ENCODE assay signal across 18 cellular contexts in the genomic region with DNA sequence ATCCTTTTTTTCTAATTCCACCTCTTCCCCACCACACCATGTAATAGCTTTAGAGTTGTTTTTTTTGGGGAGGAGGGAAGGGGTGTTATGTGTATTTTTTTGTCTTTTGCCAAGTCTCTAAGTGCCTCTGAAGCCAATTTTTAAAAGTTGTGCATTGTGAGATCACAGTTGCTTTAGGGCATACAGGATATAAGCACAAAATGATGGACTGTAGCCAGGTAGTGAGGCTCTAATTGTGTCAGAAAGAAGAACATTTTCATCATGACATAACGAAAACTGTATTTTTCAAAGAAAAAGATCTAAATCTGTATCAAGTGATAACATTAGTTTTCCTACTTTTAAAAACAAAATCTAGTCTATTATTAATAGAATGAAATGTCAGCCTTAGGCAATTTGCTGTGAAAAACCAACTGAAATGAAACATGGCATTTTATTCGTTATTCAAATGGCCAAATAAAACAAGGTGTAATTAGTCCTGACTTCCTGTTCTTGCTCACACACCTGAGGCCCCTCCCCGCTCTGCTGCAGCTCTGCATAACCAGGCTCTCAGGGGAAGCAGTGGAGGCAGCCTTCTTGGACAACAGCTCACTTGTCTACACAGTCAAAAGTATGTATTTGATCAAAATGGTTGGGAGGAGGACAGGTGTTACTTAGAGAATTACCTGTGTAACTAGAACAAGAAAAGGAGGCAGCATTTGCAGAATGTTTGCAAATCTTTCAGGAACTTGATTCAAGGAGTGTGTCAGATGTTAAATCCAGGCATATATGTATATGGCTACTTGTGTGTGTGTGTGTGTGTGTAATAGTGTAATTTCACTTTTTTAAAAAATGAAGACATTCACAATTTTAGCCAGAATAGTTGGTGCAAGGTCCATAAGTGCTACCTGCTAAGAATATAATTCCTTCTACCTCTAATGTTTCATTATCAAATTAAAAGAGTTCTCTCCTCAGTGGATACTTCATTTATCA.
DNase-seq lines count a peak whose midpoint lies in the region; ATAC-seq and TF ChIP-seq lines count a peak whose summit lies in the region.
"Had no signal": no experiment of that assay in that cellular context is flagged by ENCODE, and none has a peak within 500 bp of the region (broad histone marks: within the 10 kb centered on the region; RNA-seq: fewer than 3 reads in every experiment).

No MANE protein-coding gene starts in this region.

- H3K4me1 Mint-ChIP-seq in naive thymus-derived CD4-positive, alpha-beta T cell, result peaks cover 0 to 8% (median 2%) of the 10 kb centered on the region in 7 donors
- H3K4me1 Mint-ChIP-seq: activated T-helper 17 cell treated with anti-CD3 and anti-CD28 coated beads, Interleukin-2, amount 50 U/mL, for 72 hours had no signal

- no peak overlapping the region for H2AK5ac ChIP-seq in trophoblast cell (ENCODE audit: low read length)

- H2BK12ac ChIP-seq in trophoblast cell (ENCODE audit: low read length), result no peak overlapping the region

- CTCF ChIA-PET in naive thymus-derived CD4-positive, alpha-beta T cell (lab: Charles Lee), result interaction anchor here (0.7 kb wide), 1 partner anchor 1294 kb away, joined by 3 read pairs; no protein-coding TSS in a partner anchor

- no peak for ATAC-seq in naive thymus-derived CD4-positive, alpha-beta T cell
- ATAC-seq: activated CD4-positive, CD25-positive, alpha-beta regulatory T cell treated with anti-CD3 and anti-CD28 coated beads, Interleukin-2, amount 50 U/mL, for 24 hours; activated T-helper 17 cell treated with anti-CD3 and anti-CD28 coated beads, Interleukin-2, amount 50 U/mL, for 72 hours; SK-N-SH treated with all-trans-retinoic acid at 6 μM for 48 hours; stimulated activated naive CD8-positive, alpha-beta T cell treated with anti-CD3 and anti-CD28 coated beads, Interleukin-15, Interleukin-2, amounts not matched to agents 100 U/mL and 50 U/mL, for 24 hours had no signal

- H3K36me3 Mint-ChIP-seq in naive thymus-derived CD4-positive, alpha-beta T cell, result no peaks in the 10 kb centered on the region
- H3K36me3 Mint-ChIP-seq: IgD-negative memory B cell had no signal

- POLR2A ChIA-PET in naive thymus-derived CD4-positive, alpha-beta T cell (lab: Charles Lee), result no interaction called here

- no peak overlapping the region for H3K14ac ChIP-seq in trophoblast cell (ENCODE audit: low read length)

- H3K79me1 ChIP-seq in trophoblast cell (ENCODE audit: low read length), result peaks cover 3% of the 10 kb centered on the region

- no peak overlapping the region for H3K18ac ChIP-seq in trophoblast cell (ENCODE audit: low read length)

- no peak overlapping the region for H4K8ac ChIP-seq in trophoblast cell (ENCODE audit: low read depth, low read length)

- no peak overlapping the region for H3K4ac ChIP-seq in trophoblast cell (ENCODE audit: low read depth, low read length)

- TF ChIP-seq POLR2A in uterus (IDR thresholded peaks at IDR 0.05), result no peak

- peak overlapping the region; percentile 40 to 64 for H3K27ac ChIP-seq in uterus
- no peak overlapping the region for H3K27ac ChIP-seq in naive thymus-derived CD4-positive, alpha-beta T cell (ENCODE audit: low read depth, low read length)
- no peak overlapping the region for H3K27ac ChIP-seq in trophoblast cell (ENCODE audit: low read depth, low read length)
- H3K27ac ChIP-seq: 22Rv1 had no signal

- H3K27me3 ChIP-seq in uterus, result no peaks in the 10 kb centered on the region
- H3K27me3 ChIP-seq in naive thymus-derived CD4-positive, alpha-beta T cell (ENCODE audit: control insufficient read depth in 2 of 2, insufficient read depth in 2 of 2, low read length in 2 of 2), result no peaks in the 10 kb centered on the region
- no peaks in the 10 kb centered on the region for H3K27me3 ChIP-seq in trophoblast cell (ENCODE audit: insufficient read depth, low read length)

- H3K9me3 ChIP-seq in uterus, result no peaks in the 10 kb centered on the region
- no peaks in the 10 kb centered on the region for H3K9me3 ChIP-seq in naive thymus-derived CD4-positive, alpha-beta T cell (ENCODE audit: control insufficient read depth in 2 of 3, low read length in 3 of 3)
- no peaks in the 10 kb centered on the region for H3K9me3 ChIP-seq in trophoblast cell (ENCODE audit: insufficient read depth, low read depth, low read length)

- H4K91ac ChIP-seq in trophoblast cell (ENCODE audit: low read depth, low read length), result no peak overlapping the region

- no peak overlapping the region for H2BK5ac ChIP-seq in trophoblast cell (ENCODE audit: low read depth, low read length, poor library complexity)

- H2BK120ac ChIP-seq in trophoblast cell (ENCODE audit: insufficient read depth, low read length, poor library complexity), result no peak overlapping the region

- H3K27me3 Mint-ChIP-seq in naive thymus-derived CD4-positive, alpha-beta T cell, result peaks cover 24 to 46% (median 29%) of the 10 kb centered on the region in 5 donors

- H3K9me3 Mint-ChIP-seq in naive thymus-derived CD4-positive, alpha-beta T cell, result no peaks in the 10 kb centered on the region
- H3K9me3 Mint-ChIP-seq: activated T-helper 17 cell treated with anti-CD3 and anti-CD28 coated beads, Interleukin-2, amount 50 U/mL, for 72 hours had no signal

- no peak overlapping the region for H3K4me3 Mint-ChIP-seq in naive thymus-derived CD4-positive, alpha-beta T cell
- H3K4me3 Mint-ChIP-seq: activated T-helper 17 cell treated with anti-CD3 and anti-CD28 coated beads, Interleukin-2, amount 50 U/mL, for 72 hours; IgD-negative memory B cell had no signal

- H3K9ac ChIP-seq in trophoblast cell (ENCODE audit: low read length), result no peak overlapping the region

- no peak overlapping the region for H2AFZ ChIP-seq in trophoblast cell (ENCODE audit: insufficient read depth, low read length, poor library complexity)

- H3K4me3 ChIP-seq in uterus, result no peak overlapping the region
- no peak overlapping the region for H3K4me3 ChIP-seq in naive thymus-derived CD4-positive, alpha-beta T cell (ENCODE audit: low read length)
- no peak overlapping the region for H3K4me3 ChIP-seq in trophoblast cell (ENCODE audit: low read depth, low read length)

- H3K4me1 ChIP-seq in uterus, result peaks cover 0 to 4% of the 10 kb centered on the region in 2 donors
- H3K4me1 ChIP-seq in naive thymus-derived CD4-positive, alpha-beta T cell (ENCODE audit: control insufficient read depth in 2 of 2, insufficient read depth in 2 of 2, low read length in 2 of 2), result no peaks in the 10 kb centered on the region
- peaks cover 0 to 5% of the 10 kb centered on the region in 2 experiments for H3K4me1 ChIP-seq in trophoblast cell (ENCODE audit: control insufficient read depth in 1 of 2, insufficient read depth in 2 of 2, low read length in 2 of 2)

- no CpG with 5 or more reads among the region's 3 CpGs for WGBS in trophoblast cell (ENCODE audit: extremely low coverage, insufficient coverage, insufficient read length)

- no peak for TF ChIP-seq CTCF in uterus (IDR thresholded peaks at IDR 0.05)

- peaks cover 2% of the 10 kb centered on the region for H3K79me2 ChIP-seq in trophoblast cell (ENCODE audit: control insufficient read depth, insufficient read depth, low read length, poor library complexity)

- intact Hi-C loops in uterus (cut with DNase I; ENCODE audit: low total_unique reads), result no loop called here
- intact Hi-C loops in naive thymus-derived CD4-positive, alpha-beta T cell (cut with micrococcal nuclease), result no loop called here

- H3K23ac ChIP-seq in trophoblast cell (ENCODE audit: low read length), result no peak overlapping the region

- in situ Hi-C loops in SK-MEL-5 (cut with HindIII; ENCODE audit: low pct_unique_long_range_greater_than_20kb, low sequenced_read_pairs), result no loop called here

- no peak overlapping the region for H3K4me2 ChIP-seq in trophoblast cell (ENCODE audit: low read length)

- H3K36me3 ChIP-seq in uterus, result no peaks in the 10 kb centered on the region
- no peaks in the 10 kb centered on the region for H3K36me3 ChIP-seq in naive thymus-derived CD4-positive, alpha-beta T cell (ENCODE audit: control insufficient read depth in 2 of 3, insufficient read depth in 3 of 3, low read length in 3 of 3)
- peaks cover 2 to 3% of the 10 kb centered on the region in 2 experiments for H3K36me3 ChIP-seq in trophoblast cell (ENCODE audit: control insufficient read depth in 1 of 2, insufficient read depth in 2 of 2, low read length in 2 of 2)

- H3K27ac Mint-ChIP-seq in naive thymus-derived CD4-positive, alpha-beta T cell, result no peak overlapping the region
- H3K27ac Mint-ChIP-seq: activated T-helper 17 cell treated with anti-CD3 and anti-CD28 coated beads, Interleukin-2, amount 50 U/mL, for 72 hours; IgD-negative memory B cell had no signal

- peak; percentile 35 for DNase-seq in DMS153 treated with DMSO at 0.1 percent for 48 hours (lab: John Stamatoyannopoulos, UW; ENCODE audit: unreplicated experiment)
- no peak for DNase-seq in DMS153 (lab: John Stamatoyannopoulos, UW)
- DNase-seq in SK-MEL-5 (ENCODE audit: low read depth, low spot score), result peak; percentile 45
- DNase-seq in left kidney (ENCODE audit: low read depth, low spot score), result peak; percentile 54
- no peak for DNase-seq in uterus
- no peak for DNase-seq in activated effector memory CD4-positive, alpha-beta T cell treated with Interleukin-2 at 50 U/mL for 16 hours
- DNase-seq in naive thymus-derived CD4-positive, alpha-beta T cell, result no peak
- no peak for DNase-seq in trophoblast cell
- DNase-seq: HCEC 1CT; NCI-H2227 treated with DMSO at 0.1 percent for 48 hours; nucleus accumbens; stimulated activated CD4-positive, alpha-beta T cell treated with anti-CD3 and anti-CD28 coated beads, Interleukin-2, amount 100 ng/mL, for 24 hours; stimulated activated naive CD8-positive, alpha-beta T cell treated with anti-CD3 and anti-CD28 coated beads, Interleukin-15, Interleukin-2, amounts not matched to agents 100 U/mL and 50 U/mL, for 24 hours had no signal

- H4K12ac ChIP-seq in trophoblast cell (ENCODE audit: low read depth, low read length), result no peak overlapping the region

Comparison
In these comparisons a context has a peak if more than half of its experiments do, and no peak if none do; other contexts are left out.
1. DNase-seq: peak in DMS153 treated with DMSO at 0.1 percent for 48 hours (single experiment), SK-MEL-5 (single experiment) and left kidney (single experiment); none in DMS153 (single experiment), uterus (0 of 2), activated effector memory CD4-positive, alpha-beta T cell treated with Interleukin-2 at 50 U/mL for 16 hours (single experiment), naive thymus-derived CD4-positive, alpha-beta T cell (0 of 9) and trophoblast cell (0 of 2).
2. H3K27ac ChIP-seq: peak in uterus (2 of 2); none in naive thymus-derived CD4-positive, alpha-beta T cell (single experiment) and trophoblast cell (single experiment).